In the genomic region with DNA sequence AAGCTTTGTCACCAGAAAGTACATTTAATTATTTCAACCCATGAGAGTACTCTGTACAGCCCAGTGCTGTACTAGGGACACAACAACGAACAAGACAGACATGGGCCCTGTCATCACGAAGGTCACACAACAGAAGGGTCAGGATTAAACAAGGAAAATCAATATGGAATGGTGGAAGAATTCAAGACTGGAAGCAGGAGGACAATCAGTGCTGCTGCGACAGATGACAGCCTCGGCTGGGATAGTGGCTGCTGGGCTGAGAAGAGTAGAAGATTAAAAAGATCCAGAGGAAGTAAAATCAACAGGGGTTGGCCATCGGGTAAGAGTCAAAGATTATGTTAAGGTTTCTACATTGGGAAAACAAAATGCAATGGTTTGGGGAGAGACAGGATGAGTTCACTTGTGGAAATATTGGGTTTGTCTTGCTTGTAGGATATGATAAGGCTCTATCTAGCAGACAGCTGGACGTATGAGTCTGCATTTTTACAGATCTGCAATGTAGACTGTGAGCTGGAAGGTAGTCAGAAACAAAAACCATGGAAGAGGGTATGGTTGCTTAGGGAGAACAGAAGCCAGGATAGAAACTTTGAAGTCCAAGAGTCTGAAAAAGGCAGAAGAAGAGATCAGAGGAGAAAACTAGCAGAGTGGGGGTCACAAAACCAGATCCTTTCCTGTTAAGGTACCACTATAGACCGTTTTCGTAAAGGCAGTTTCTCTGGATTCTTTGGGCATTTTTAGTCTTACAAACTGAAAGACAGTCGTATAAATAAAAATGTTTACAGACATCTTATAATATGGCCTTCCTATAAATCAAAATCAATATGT, we compare ENCODE assay signal across 2 cellular contexts.
TF ChIP-seq lines count a peak whose summit lies in the region.

No MANE protein-coding gene starts in this region.

TF ChIP-seq in HCT116, 20 proteins besides CTCF, POLR2A, EP300 and RAD21 (continued from another document):
- TF ChIP-seq SRF (IDR thresholded peaks at IDR 0.05; ENCODE audit: low read depth) = no peak
- TF ChIP-seq, protein P1, sequence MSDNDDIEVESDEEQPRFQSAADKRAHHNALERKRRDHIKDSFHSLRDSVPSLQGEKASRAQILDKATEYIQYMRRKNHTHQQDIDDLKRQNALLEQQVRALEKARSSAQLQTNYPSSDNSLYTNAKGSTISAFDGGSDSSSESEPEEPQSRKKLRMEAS (IDR thresholded peaks at IDR 0.05) = no peak
- no peak for TF ChIP-seq EZH2phosphoT487 (IDR thresholded peaks at IDR 0.05; ENCODE audit: borderline replicate concordance)
- TF ChIP-seq, protein P2, sequence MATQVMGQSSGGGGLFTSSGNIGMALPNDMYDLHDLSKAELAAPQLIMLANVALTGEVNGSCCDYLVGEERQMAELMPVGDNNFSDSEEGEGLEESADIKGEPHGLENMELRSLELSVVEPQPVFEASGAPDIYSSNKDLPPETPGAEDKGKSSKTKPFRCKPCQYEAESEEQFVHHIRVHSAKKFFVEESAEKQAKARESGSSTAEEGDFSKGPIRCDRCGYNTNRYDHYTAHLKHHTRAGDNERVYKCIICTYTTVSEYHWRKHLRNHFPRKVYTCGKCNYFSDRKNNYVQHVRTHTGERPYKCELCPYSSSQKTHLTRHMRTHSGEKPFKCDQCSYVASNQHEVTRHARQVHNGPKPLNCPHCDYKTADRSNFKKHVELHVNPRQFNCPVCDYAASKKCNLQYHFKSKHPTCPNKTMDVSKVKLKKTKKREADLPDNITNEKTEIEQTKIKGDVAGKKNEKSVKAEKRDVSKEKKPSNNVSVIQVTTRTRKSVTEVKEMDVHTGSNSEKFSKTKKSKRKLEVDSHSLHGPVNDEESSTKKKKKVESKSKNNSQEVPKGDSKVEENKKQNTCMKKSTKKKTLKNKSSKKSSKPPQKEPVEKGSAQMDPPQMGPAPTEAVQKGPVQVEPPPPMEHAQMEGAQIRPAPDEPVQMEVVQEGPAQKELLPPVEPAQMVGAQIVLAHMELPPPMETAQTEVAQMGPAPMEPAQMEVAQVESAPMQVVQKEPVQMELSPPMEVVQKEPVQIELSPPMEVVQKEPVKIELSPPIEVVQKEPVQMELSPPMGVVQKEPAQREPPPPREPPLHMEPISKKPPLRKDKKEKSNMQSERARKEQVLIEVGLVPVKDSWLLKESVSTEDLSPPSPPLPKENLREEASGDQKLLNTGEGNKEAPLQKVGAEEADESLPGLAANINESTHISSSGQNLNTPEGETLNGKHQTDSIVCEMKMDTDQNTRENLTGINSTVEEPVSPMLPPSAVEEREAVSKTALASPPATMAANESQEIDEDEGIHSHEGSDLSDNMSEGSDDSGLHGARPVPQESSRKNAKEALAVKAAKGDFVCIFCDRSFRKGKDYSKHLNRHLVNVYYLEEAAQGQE (IDR thresholded peaks at IDR 0.05; ENCODE audit: low read depth) = no peak
- TF ChIP-seq, protein P3, sequence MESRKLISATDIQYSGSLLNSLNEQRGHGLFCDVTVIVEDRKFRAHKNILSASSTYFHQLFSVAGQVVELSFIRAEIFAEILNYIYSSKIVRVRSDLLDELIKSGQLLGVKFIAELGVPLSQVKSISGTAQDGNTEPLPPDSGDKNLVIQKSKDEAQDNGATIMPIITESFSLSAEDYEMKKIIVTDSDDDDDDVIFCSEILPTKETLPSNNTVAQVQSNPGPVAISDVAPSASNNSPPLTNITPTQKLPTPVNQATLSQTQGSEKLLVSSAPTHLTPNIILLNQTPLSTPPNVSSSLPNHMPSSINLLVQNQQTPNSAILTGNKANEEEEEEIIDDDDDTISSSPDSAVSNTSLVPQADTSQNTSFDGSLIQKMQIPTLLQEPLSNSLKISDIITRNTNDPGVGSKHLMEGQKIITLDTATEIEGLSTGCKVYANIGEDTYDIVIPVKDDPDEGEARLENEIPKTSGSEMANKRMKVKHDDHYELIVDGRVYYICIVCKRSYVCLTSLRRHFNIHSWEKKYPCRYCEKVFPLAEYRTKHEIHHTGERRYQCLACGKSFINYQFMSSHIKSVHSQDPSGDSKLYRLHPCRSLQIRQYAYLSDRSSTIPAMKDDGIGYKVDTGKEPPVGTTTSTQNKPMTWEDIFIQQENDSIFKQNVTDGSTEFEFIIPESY (IDR thresholded peaks at IDR 0.05; ENCODE audit: extremely low read depth, insufficient replicate concordance, low read length) = no peak
- TF ChIP-seq ATF3 (IDR thresholded peaks at IDR 0.05) = no peak
- no peak for TF ChIP-seq SP1 (IDR thresholded peaks at IDR 0.05; ENCODE audit: low read depth)
- no peak for TF ChIP-seq YY1 (IDR thresholded peaks at IDR 0.05; ENCODE audit: extremely low read depth, insufficient replicate concordance, low read depth, low read length)
- no peak for TF ChIP-seq EGR1 (IDR thresholded peaks at IDR 0.05; ENCODE audit: low read depth)
- TF ChIP-seq JUND (IDR thresholded peaks at IDR 0.05) = no peak
- no peak for TF ChIP-seq EZH2 (IDR thresholded peaks at IDR 0.05)
- TF ChIP-seq ZNF274 (IDR thresholded peaks at IDR 0.05; ENCODE audit: low read depth, low read length) = no peak

TF ChIP-seq in WTC11, 78 proteins besides CTCF, POLR2A, EP300 and RAD21 (continued from another document):
- TF ChIP-seq ZNF512 (CRISPR knock-in tag; IDR thresholded peaks at IDR 0.05; ENCODE audit: borderline replicate concordance) = no peak
- TF ChIP-seq NFYB (CRISPR knock-in tag; conservative IDR thresholded peaks at IDR 0.05; ENCODE audit: low read depth) = no peak
- no peak for TF ChIP-seq NR1H2 (CRISPR knock-in tag; IDR thresholded peaks at IDR 0.05)
- no peak for TF ChIP-seq ESRRA (CRISPR knock-in tag; IDR thresholded peaks at IDR 0.05; ENCODE audit: borderline replicate concordance)
- no peak for TF ChIP-seq JAZF1 (CRISPR knock-in tag; IDR thresholded peaks at IDR 0.05)
- no peak for TF ChIP-seq GABPB1 (CRISPR knock-in tag; IDR thresholded peaks at IDR 0.05)
- TF ChIP-seq FOXK1 (CRISPR knock-in tag; IDR thresholded peaks at IDR 0.05) = no peak
- no peak for TF ChIP-seq ETV6 (CRISPR knock-in tag; IDR thresholded peaks at IDR 0.05)
- TF ChIP-seq ZNF317 (CRISPR knock-in tag; IDR thresholded peaks at IDR 0.05; ENCODE audit: borderline replicate concordance, low read depth) = no peak
- no peak for TF ChIP-seq ELF4 (CRISPR knock-in tag; IDR thresholded peaks at IDR 0.05; ENCODE audit: low read depth)
- TF ChIP-seq RELA (CRISPR knock-in tag; IDR thresholded peaks at IDR 0.05; ENCODE audit: borderline replicate concordance) = no peak
